8 cellular contexts compared by ENCODE assay signal in the genomic region with DNA sequence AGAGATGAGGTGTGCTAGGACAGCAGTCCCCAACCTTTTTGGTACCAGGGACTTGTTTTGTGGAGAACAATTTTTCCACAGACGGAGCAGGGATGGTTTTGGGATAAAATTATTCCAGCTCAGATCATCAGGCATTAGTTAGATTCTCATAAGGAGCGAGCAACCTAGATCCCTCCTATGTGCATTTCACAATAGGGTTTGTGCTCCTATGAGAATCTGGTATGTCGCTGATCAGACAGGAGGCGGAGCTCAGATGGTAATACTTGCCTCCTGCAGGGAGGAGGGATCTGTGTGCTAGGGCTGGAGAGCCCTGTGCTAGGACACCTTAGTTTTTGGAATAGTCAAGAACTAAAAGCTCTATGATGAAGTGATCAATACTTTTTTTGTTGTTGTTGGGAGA. TPM values are rescaled to one million over a fixed set of nuclear protein-coding genes. Genes with fewer than 3 reads are reported as not detected.
A peak's percentile ranks its signal among the peaks of the same experiment; 100 is the strongest.
DNase-seq lines count a peak whose midpoint lies in the region; ATAC-seq and TF ChIP-seq lines count a peak whose summit lies in the region.

No MANE protein-coding gene starts in this region.

- DNase-seq in AML-193 (lab: John Stamatoyannopoulos, UW): peak; percentile 43 to 80
- peak; percentile 51 for DNase-seq in H7
- peak in 1 of 2 experiments; percentile 30 for DNase-seq in SJSA1 (ENCODE audit: low read depth in 1 of 2, low spot score in 2 of 2)
- no peak for DNase-seq in esophagus squamous epithelium (lab: John Stamatoyannopoulos, UW)
- DNase-seq in type B pancreatic cell (ENCODE audit: extremely low spot score, unreplicated experiment): no peak
- no peak for DNase-seq in stimulated activated CD8-positive, alpha-beta memory T cell treated with anti-CD3 and anti-CD28 coated beads, Interleukin-4, amount 100 ng/mL, for 48 hours
- DNase-seq in left lobe of liver (ENCODE audit: low spot score): no peak

- peaks cover 17% of the 10 kb centered on the region for H3K4me1 Mint-ChIP-seq in type B pancreatic cell (ENCODE audit: unreplicated experiment)

- H3K27ac ChIP-seq in SJSA1: peak overlapping the region; percentile 97
- H3K27ac ChIP-seq in esophagus squamous epithelium: peak overlapping the region in 3 of 4 donors; percentile 10 to 100 (median 99)

- 35 to 57% methylated on average over 4 of the region's 4 CpGs for WGBS in esophagus squamous epithelium, 2 donors

- peaks cover 21% of the 10 kb centered on the region for H3K4me1 ChIP-seq in SJSA1 (replicated peaks)
- H3K4me1 ChIP-seq in esophagus squamous epithelium: peaks cover 5 to 30% (median 15%) of the 10 kb centered on the region in 3 donors

- no peak for TF ChIP-seq POLR2A in esophagus squamous epithelium (IDR thresholded peaks at IDR 0.05)

- no peaks in the 10 kb centered on the region for H3K27me3 Mint-ChIP-seq in type B pancreatic cell

- peaks cover 29% of the 10 kb centered on the region for H3K36me3 Mint-ChIP-seq in type B pancreatic cell

- 0 out of 2 replicates have a peak, but pooled peaks cover 5% of the 10 kb centered on the region for H3K9me3 ChIP-seq in SJSA1 (replicated peaks)
- H3K9me3 ChIP-seq in esophagus squamous epithelium: no peaks in the 10 kb centered on the region

- H3K36me3 ChIP-seq in H7 (replicated peaks; ENCODE audit: control insufficient read depth, insufficient read depth, low read length) (no peaks in the 10 kb centered on the region), SJSA1 (peaks cover 29% of the 10 kb centered on the region), esophagus squamous epithelium (peaks cover 0 to 18% (median 0%) of the 10 kb centered on the region in 3 donors)

- peaks cover 5% of the 10 kb centered on the region for H3K9me3 Mint-ChIP-seq in type B pancreatic cell

- no peaks in the 10 kb centered on the region for H3K27me3 ChIP-seq in H7 (ENCODE audit: control insufficient read depth, insufficient read depth, low read length)
- H3K27me3 ChIP-seq in SJSA1 (replicated peaks): no peaks in the 10 kb centered on the region
- H3K27me3 ChIP-seq in esophagus squamous epithelium: no peaks in the 10 kb centered on the region

- intact Hi-C loops in esophagus squamous epithelium (cut with DNase I): no loop called here

- no peak for ATAC-seq in HG03025 (IDR thresholded peaks at IDR 0.05; ENCODE audit: low FRiP score, unreplicated experiment)
- no peak for ATAC-seq in left lobe of liver

- peak overlapping the region; percentile 39 for H3K27ac Mint-ChIP-seq in type B pancreatic cell

- peak overlapping the region; percentile 81 for H3K4me3 Mint-ChIP-seq in type B pancreatic cell

- no peak for TF ChIP-seq CTCF in esophagus squamous epithelium (IDR thresholded peaks at IDR 0.05)
- no peak for TF ChIP-seq CTCF in type B pancreatic cell (conservative IDR thresholded peaks at IDR 0.05)

- H3K4me3 ChIP-seq in H7 (ENCODE audit: insufficient read depth, low read depth, low read length) (no peak overlapping the region), SJSA1 (peak overlapping the region; percentile 91; the same call in 1 of the 2 replicates), esophagus squamous epithelium (peak overlapping the region in 1 of 4 donors; percentile 80)

RNA-seq across cellular contexts. Expression of gene SMIM13, which starts 2.5 kb away (rescaled TPM):
- total RNA-seq in H7 (2014; rRNA removed; shearing (Covaris generic)): 4.2 and 5.7 TPM in 2 replicates
- total RNA-seq in SJSA1 (2014; rRNA removed; shearing (Covaris generic)): 22.1 and 35.9 TPM in 2 replicates
- 1 to 10 TPM; 3.8 to 7.4 (median 6.3) TPM for total RNA-seq in esophagus squamous epithelium
- 13.9 and 15.1 TPM in 2 replicates for total RNA-seq in type B pancreatic cell (ENCODE audit: low replicate concordance)
- total RNA-seq in left lobe of liver: 5.9 TPM

RNA-seq across cellular contexts. Expression of gene ERVFRD-1, which starts 15.4 kb away (rescaled TPM):
- total RNA-seq in H7 (2014; rRNA removed; shearing (Covaris generic)): not detected in 2 replicates
- not detected in 2 replicates for total RNA-seq in SJSA1 (2014; rRNA removed; shearing (Covaris generic))
- total RNA-seq in esophagus squamous epithelium: under 1 TPM in 1 of 4 donors, not detected in 3; 0.76 TPM
- total RNA-seq in type B pancreatic cell (ENCODE audit: low replicate concordance): not detected in 2 replicates
- total RNA-seq in left lobe of liver: 0.08 TPM

RNA-seq across cellular contexts. Expression of gene ELOVL2, which starts 52.0 kb away (rescaled TPM):
- total RNA-seq in H7 (2014; rRNA removed; shearing (Covaris generic)): 1.0 and 2.6 TPM in 2 replicates
- total RNA-seq in SJSA1 (2014; rRNA removed; shearing (Covaris generic)): 6.8 and 10.9 TPM in 2 replicates
- under 1 TPM in 3 of 4 donors, not detected in 1; 0.06 to 0.38 (median 0.18) TPM for total RNA-seq in esophagus squamous epithelium
- 2.2 and 3.8 TPM in 2 replicates for total RNA-seq in type B pancreatic cell (ENCODE audit: low replicate concordance)
- 5.9 TPM for total RNA-seq in left lobe of liver

Comparison
In these comparisons a context has a peak if more than half of its experiments do, and no peak if none do; other contexts are left out.
1. DNase-seq: peak in AML-193 (2 of 2) and H7 (single experiment); none in esophagus squamous epithelium (single experiment), type B pancreatic cell (single experiment), stimulated activated CD8-positive, alpha-beta memory T cell treated with anti-CD3 and anti-CD28 coated beads, Interleukin-4, amount 100 ng/mL, for 48 hours (single experiment) and left lobe of liver (single experiment).